13 cellular contexts compared by ENCODE assay signal in genomic region chr7:143519411-143520131, GRCh38. TPM values are rescaled to one million over a fixed set of nuclear protein-coding genes. Genes with fewer than 3 reads are reported as not detected.
DNase-seq lines count a peak whose midpoint lies in the region; FAIRE-seq lines count a peak whose summit lies in the region.
"Had no signal": no experiment of that assay in that cellular context is flagged by ENCODE, and none has a peak within 500 bp of the region (broad histone marks: within the 10 kb centered on the region; RNA-seq: fewer than 3 reads in every experiment).

No MANE protein-coding gene starts in this region.

- H3K4me1 ChIP-seq in SJCRH30, result peaks cover 35% of the 10 kb centered on the region
- peaks cover 19% of the 10 kb centered on the region for H3K4me1 ChIP-seq in skeletal muscle satellite cell (ENCODE audit: control insufficient read depth, insufficient read depth, low read length)

- peak overlapping the region; percentile 12 for H3K4me2 ChIP-seq in skeletal muscle satellite cell (ENCODE audit: low read length)

- no peaks in the 10 kb centered on the region for H3K9me3 ChIP-seq in SJCRH30 (replicated peaks)
- no peaks in the 10 kb centered on the region for H3K9me3 ChIP-seq in skeletal muscle satellite cell (replicated peaks; ENCODE audit: low read length)

- H3K4me3 ChIP-seq in SJCRH30 (no peak overlapping the region), skeletal muscle satellite cell (ENCODE audit: low read length) (no peak overlapping the region)

- FAIRE-seq in HTR-8/SVneo (lab: Jason Lieb, UNC), result no peak
- FAIRE-seq: D721Med, GM12891 had no signal

- no peaks in the 10 kb centered on the region for H3K27me3 ChIP-seq in SJCRH30
- H3K27me3 ChIP-seq in skeletal muscle satellite cell (ENCODE audit: control insufficient read depth, insufficient read depth, low read length), result no peaks in the 10 kb centered on the region

- peak overlapping the region; percentile 19; the same call in 1 of the 2 replicates for H3K27ac ChIP-seq in SJCRH30

- DNase-seq in HTR-8/SVneo (ENCODE audit: insufficient read length, low spot score) (peak; percentile 13), SJCRH30 (peak; percentile 91 to 95), fibroblast of peridontal ligament (ENCODE audit: extremely low read depth) (peak; percentile 66), hippocampal formation (lab: John Stamatoyannopoulos, UW) (no peak), NCI-H510A treated with DMSO at 0.1 percent for 48 hours (lab: John Stamatoyannopoulos, UW) (no peak)
- DNase-seq in activated CD8-positive, alpha-beta memory T cell treated with anti-CD3 and anti-CD28 coated beads, Interleukin-2, amount 50 U/mL, for 4 hours, result no peak
- DNase-seq: effector CD8-positive, alpha-beta T cell; stimulated activated CD8-positive, alpha-beta memory T cell treated with anti-CD3 and anti-CD28 coated beads, Interleukin-4, amount 100 ng/mL, for 48 hours; T-helper 1 cell had no signal

- H3K36me3 ChIP-seq in SJCRH30 (no peaks in the 10 kb centered on the region), skeletal muscle satellite cell (ENCODE audit: insufficient read depth, low read length) (no peaks in the 10 kb centered on the region)

- no peak overlapping the region for H3K9ac ChIP-seq in skeletal muscle satellite cell (ENCODE audit: low read depth, low read length)

RNA-seq across cellular contexts. Expression of gene TAS2R41, which starts 41.9 kb away (rescaled TPM):
- not detected in 2 replicates for total RNA-seq in SJCRH30 (2014; rRNA removed; shearing (Covaris generic))
- not detected in 2 replicates for total RNA-seq in skeletal muscle satellite cell (2012; rRNA removed)
- total RNA-seq: activated CD8-positive, alpha-beta memory T cell treated with anti-CD3 and anti-CD28 coated beads for 36 hours had no signal

RNA-seq across cellular contexts. Expression of gene CTAGE15, which starts 52.0 kb away (rescaled TPM):
- not detected in 2 replicates for total RNA-seq in SJCRH30 (2014; rRNA removed; shearing (Covaris generic))
- under 0.01 TPM in 1 of 2 replicates, not detected in the other for total RNA-seq in skeletal muscle satellite cell (2012; rRNA removed)

Comparison
In these comparisons a context has a peak if more than half of its experiments do, and no peak if none do; other contexts are left out.
1. DNase-seq: peak in HTR-8/SVneo (single experiment), SJCRH30 (2 of 2) and fibroblast of peridontal ligament (single experiment); none in hippocampal formation (0 of 2), NCI-H510A treated with DMSO at 0.1 percent for 48 hours (single experiment) and activated CD8-positive, alpha-beta memory T cell treated with anti-CD3 and anti-CD28 coated beads, Interleukin-2, amount 50 U/mL, for 4 hours (single experiment).